ENCODE assay signal across 19 cellular contexts in the genomic region with DNA sequence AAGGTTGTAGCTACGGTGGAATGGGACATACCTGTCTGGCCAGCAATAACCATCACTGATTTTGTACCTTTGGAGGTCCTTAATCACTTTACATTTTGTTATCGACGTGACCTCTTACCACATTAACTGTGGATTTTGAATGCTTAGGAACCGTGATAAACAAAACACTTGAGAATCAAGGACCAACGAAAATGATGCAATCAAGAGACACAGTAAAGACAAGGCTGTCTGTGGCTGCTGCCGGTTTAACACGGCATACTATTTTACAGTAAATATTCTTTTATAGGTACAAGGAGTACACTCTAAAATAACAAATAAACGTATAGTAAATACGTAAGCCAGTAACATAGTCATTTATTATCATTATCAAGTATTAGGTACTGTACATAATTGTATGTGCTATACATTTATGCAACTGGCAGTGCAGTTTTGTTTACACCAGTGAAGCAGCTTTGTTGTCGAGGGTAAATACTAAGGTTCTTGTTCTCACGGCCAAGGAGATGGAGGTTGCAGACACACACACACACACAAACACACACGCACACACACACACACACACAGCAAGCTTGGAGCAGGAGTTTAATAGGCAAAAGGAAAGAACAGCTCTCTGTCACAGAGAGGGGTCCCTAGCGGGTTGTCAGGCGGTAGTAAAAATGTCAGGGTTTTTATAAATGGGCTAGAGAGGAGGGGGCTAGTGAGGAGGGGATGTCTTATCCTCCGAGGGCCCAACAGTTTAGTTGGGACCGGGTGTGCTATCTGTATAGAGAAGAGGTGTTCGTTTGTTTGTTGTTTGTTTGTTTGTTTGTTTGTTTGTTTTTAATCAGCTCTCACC.
"Had no signal": no experiment of that assay in that cellular context is flagged by ENCODE, and none has a peak within 500 bp of the region (broad histone marks: within the 10 kb centered on the region; RNA-seq: fewer than 3 reads in every experiment).

No MANE protein-coding gene starts in this region.

- H3K9me3 ChIP-seq: colonic mucosa, gastroesophageal sphincter, prostate gland, tibial nerve had no signal

- DNase-seq: activated CD4-positive, alpha-beta T cell treated with anti-CD3 and anti-CD28 coated beads for 48 hours; activated CD8-positive, alpha-beta T cell treated with anti-CD3 and anti-CD28 coated beads, Interleukin-2, amount 10 ng/mL, durations not matched to agents 7 days and 5 days; activated naive CD4-positive, alpha-beta T cell treated with Interleukin-2 at 50 U/mL for 16 hours; activated naive CD8-positive, alpha-beta T cell treated with anti-CD3 and anti-CD28 coated beads, Interleukin-2, amount 50 U/mL, for 24 hours; caudate nucleus; colonic mucosa; effector CD8-positive, alpha-beta T cell; kidney glomerular epithelial cell; natural killer cell; occipital lobe; stimulated activated CD4-positive, alpha-beta T cell treated with anti-CD3 and anti-CD28 coated beads, Interleukin-2, amount 100 ng/mL, for 24 hours; stimulated activated naive B cell treated with anti-CD40 and anti-IgM and Interleukin-4, amounts not matched to agents 10 μg/mL and 1 μg/mL and 100 μg/mL, for 72 hours had no signal

- H3K4me3 ChIP-seq: colonic mucosa, gastroesophageal sphincter, lung, prostate gland, tibial nerve had no signal

- H3K27ac ChIP-seq: colonic mucosa, epithelial cell of prostate, gastroesophageal sphincter, prostate gland, tibial nerve had no signal

- H3K36me3 ChIP-seq: colonic mucosa, gastroesophageal sphincter, prostate gland, tibial nerve had no signal

- H3K27me3 ChIP-seq: colonic mucosa, gastroesophageal sphincter, tibial nerve had no signal

- ATAC-seq: activated CD8-positive, alpha-beta T cell treated with anti-CD3 and anti-CD28 coated beads, Interleukin-2, amount 10 ng/mL, durations not matched to agents 7 days and 5 days; activated naive CD8-positive, alpha-beta T cell treated with anti-CD3 and anti-CD28 coated beads, Interleukin-2, amount 50 U/mL, for 24 hours; gastroesophageal sphincter; natural killer cell; sciatic nerve; stimulated activated naive B cell treated with anti-CD40 and anti-IgM and Interleukin-4, amounts not matched to agents 10 μg/mL and 1 μg/mL and 100 μg/mL, for 72 hours; WTC11 had no signal

- H3K4me1 ChIP-seq: colonic mucosa, gastroesophageal sphincter, prostate gland, tibial nerve had no signal
